ENCODE assay signal across 28 cellular contexts in genomic region chrX:38437093-38437492, GRCh38.
A peak's percentile ranks its signal among the peaks of the same experiment; 100 is the strongest.
DNase-seq lines count a peak whose midpoint lies in the region; ATAC-seq and TF ChIP-seq lines count a peak whose summit lies in the region.
"Had no signal": no experiment of that assay in that cellular context is flagged by ENCODE, and none has a peak within 500 bp of the region (broad histone marks: within the 10 kb centered on the region; RNA-seq: fewer than 3 reads in every experiment).

No MANE protein-coding gene starts in this region.

- H3K27me3 ChIP-seq in psoas muscle (ENCODE audit: insufficient read depth in 3 of 3, low read length in 2 of 3) = peaks cover 0 to 6% (median 0%) of the 10 kb centered on the region in 3 donors
- H3K27me3 ChIP-seq: upper lobe of left lung had no signal

- ATAC-seq in psoas muscle (peak; percentile 55 to 87 (median 84)), GM21576 (IDR thresholded peaks at IDR 0.05; ENCODE audit: unreplicated experiment) (no peak)
- ATAC-seq: A549; GM23338; left cardiac atrium; stimulated activated naive B cell treated with anti-CD40 and anti-IgM and Interleukin-4, amounts not matched to agents 10 μg/mL and 1 μg/mL and 100 μg/mL, for 72 hours had no signal

- intact Hi-C loops in psoas muscle (cut with DNase I) = no loop called here

- WGBS in psoas muscle, 3 donors = 49 to 65% (median 51%) methylated on average over 2 of the region's 2 CpGs

- H3K27ac ChIP-seq in psoas muscle = no peak overlapping the region
- H3K27ac ChIP-seq: A549, colonic mucosa, PC-9, upper lobe of left lung had no signal

- DNase-seq in EL (peak; percentile 1), RPMI7951 (ENCODE audit: low read depth) (peak; percentile 13), fibroblast of mammary gland (ENCODE audit: low read depth) (peak; percentile 21), psoas muscle (no peak), HT-29 (ENCODE audit: low spot score) (no peak), RKO (ENCODE audit: low spot score) (no peak)
- DNase-seq in central memory CD4-positive, alpha-beta T cell = no peak
- DNase-seq: activated CD4-positive, alpha-beta memory T cell treated with anti-CD3 and anti-CD28 coated beads, Interleukin-2, amount 10 ng/mL, durations not matched to agents 7 days and 5 days; activated CD4-positive, alpha-beta T cell treated with anti-CD3 and anti-CD28 coated beads for 1 hour; activated naive CD4-positive, alpha-beta T cell treated with anti-CD3 and anti-CD28 coated beads, Interleukin-2, amount 50 U/mL, for 16 hours; amniotic stem cell; colonic mucosa; effector CD4-positive, alpha-beta T cell; KG1; left cardiac atrium; NCI-H1930; NCI-H526; nephron progenitor cell; PC-9; retina; Right ventricle myocardium superior; small intestine; stimulated activated naive B cell treated with anti-CD40 and anti-IgM and Interleukin-4, amounts not matched to agents 10 μg/mL and 1 μg/mL and 100 μg/mL, for 72 hours; substantia nigra; upper lobe of left lung had no signal

- H3K4me3 ChIP-seq in fibroblast of mammary gland (ENCODE audit: control insufficient read depth, low read depth, low read length) = no peak overlapping the region
- no peak overlapping the region for H3K4me3 ChIP-seq in psoas muscle
- H3K4me3 ChIP-seq: A549, colonic mucosa, GM23338, PC-9, upper lobe of left lung had no signal

- no peaks in the 10 kb centered on the region for H3K9me3 ChIP-seq in psoas muscle
- H3K9me3 ChIP-seq: A549, colonic mucosa, upper lobe of left lung had no signal

- no peaks in the 10 kb centered on the region for H3K36me3 ChIP-seq in psoas muscle (ENCODE audit: insufficient read depth in 1 of 2, low read depth in 1 of 2)
- H3K36me3 ChIP-seq: colonic mucosa, upper lobe of left lung had no signal

- H3K4me1 ChIP-seq in psoas muscle = no peaks in the 10 kb centered on the region
- H3K4me1 ChIP-seq: A549, colonic mucosa, upper lobe of left lung had no signal

- TF ChIP-seq CTCF in fibroblast of mammary gland (conservative IDR thresholded peaks at IDR 0.05; ENCODE audit: control insufficient read depth, insufficient read depth, low read depth, low read length) = no peak
- TF ChIP-seq CTCF in psoas muscle (IDR thresholded peaks at IDR 0.05) = no peak

Comparison
In these comparisons a context has a peak if more than half of its experiments do, and no peak if none do; other contexts are left out.
1. DNase-seq: peak in EL (single experiment), RPMI7951 (single experiment) and fibroblast of mammary gland (single experiment); none in psoas muscle (0 of 2), HT-29 (single experiment), RKO (single experiment) and central memory CD4-positive, alpha-beta T cell (single experiment).